1 cellular context compared by ENCODE assay signal in the genomic region with DNA sequence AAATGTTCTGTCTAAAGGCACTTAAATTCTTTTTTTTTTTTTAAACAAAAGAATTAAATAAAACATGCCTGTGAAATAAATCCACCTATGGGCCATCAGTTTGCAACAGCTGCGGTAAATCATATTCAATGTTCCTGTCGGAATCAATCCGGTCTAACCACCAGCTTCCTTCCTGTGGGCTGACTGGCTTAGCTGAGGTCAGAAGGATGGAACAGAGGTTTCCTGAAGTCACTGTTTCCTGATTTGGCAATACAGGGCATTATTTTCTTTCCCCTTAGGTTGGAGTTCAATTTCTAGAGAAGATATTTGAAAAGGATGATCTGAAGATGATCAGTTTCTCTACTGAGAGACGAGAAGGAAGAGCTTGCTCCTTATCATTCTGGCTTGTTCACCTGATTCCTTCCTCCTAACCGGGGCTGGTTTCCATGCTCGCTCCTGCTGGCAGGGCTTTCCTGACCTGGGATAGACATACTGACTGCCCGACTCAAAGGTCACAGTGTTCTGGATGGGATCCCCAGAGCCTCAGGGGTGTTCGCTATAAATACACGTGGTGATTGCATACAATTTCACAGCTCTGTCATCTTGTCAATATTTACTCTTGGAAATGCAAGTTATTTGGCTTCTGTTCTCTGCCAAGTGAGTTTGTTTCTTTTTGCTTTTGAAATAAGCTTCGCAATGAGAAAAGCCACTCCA.
TF ChIP-seq lines count a peak whose summit lies in the region.

No MANE protein-coding gene starts in this region.

TF ChIP-seq in HepG2, 621 proteins besides CTCF, POLR2A, EP300 and RAD21 (continued from another document and continues in another):
- TF ChIP-seq AHDC1 (CRISPR knock-in tag; IDR thresholded peaks at IDR 0.05; ENCODE audit: borderline replicate concordance) (no peak), YEATS4 (CRISPR knock-in tag; IDR thresholded peaks at IDR 0.05; ENCODE audit: borderline replicate concordance) (peak; percentile 31; the same call in 1 of the 2 replicates), POLR2AphosphoS2 (IDR thresholded peaks at IDR 0.05; ENCODE audit: low read depth, low read length) (no peak), SP5 (CRISPR knock-in tag; IDR thresholded peaks at IDR 0.05; ENCODE audit: borderline replicate concordance, low read depth) (no peak), ZNF232 (CRISPR knock-in tag; IDR thresholded peaks at IDR 0.05; ENCODE audit: borderline replicate concordance) (no peak), RFXAP (CRISPR knock-in tag; IDR thresholded peaks at IDR 0.05; ENCODE audit: borderline replicate concordance) (no peak), HDAC1 (CRISPR knock-in tag; IDR thresholded peaks at IDR 0.05) (no peak), ZNF33B (CRISPR knock-in tag; IDR thresholded peaks at IDR 0.05) (no peak), FOSL2 (CRISPR knock-in tag; IDR thresholded peaks at IDR 0.05) (peak; percentile 72), E2F2 (CRISPR knock-in tag; IDR thresholded peaks at IDR 0.05; ENCODE audit: borderline replicate concordance) (no peak), RBFOX2 (IDR thresholded peaks at IDR 0.05; ENCODE audit: low read depth, low read length) (no peak), CBFB (CRISPR knock-in tag; IDR thresholded peaks at IDR 0.05) (no peak), KMT2A (CRISPR knock-in tag; IDR thresholded peaks at IDR 0.05) (0 out of 2 replicates have a peak, but pooled peaks have one; percentile 21), CBX2 (IDR thresholded peaks at IDR 0.05; ENCODE audit: low read depth, low read length) (no peak), CBX2 (CRISPR knock-in tag; IDR thresholded peaks at IDR 0.05; ENCODE audit: low read depth) (no peak), ATF4 (CRISPR knock-in tag; IDR thresholded peaks at IDR 0.05) (peak in 1 of 2 experiments; percentile 86; a peak in 2 of 4 replicates), MEF2D (CRISPR knock-in tag; IDR thresholded peaks at IDR 0.05) (0 out of 2 replicates have a peak, but pooled peaks have one; percentile 49), ZNF878 (CRISPR knock-in tag; IDR thresholded peaks at IDR 0.05) (no peak), NFKB2 (CRISPR knock-in tag; IDR thresholded peaks at IDR 0.05; ENCODE audit: borderline replicate concordance) (no peak), HOXA5 (CRISPR knock-in tag; IDR thresholded peaks at IDR 0.05) (no peak; the same call in 1 of the 2 replicates), MIER2 (CRISPR knock-in tag; IDR thresholded peaks at IDR 0.05) (no peak), RAD51 (IDR thresholded peaks at IDR 0.05; ENCODE audit: borderline replicate concordance) (no peak), KDM5B (CRISPR knock-in tag; IDR thresholded peaks at IDR 0.05; ENCODE audit: borderline replicate concordance) (no peak), ZNF670 (CRISPR knock-in tag; IDR thresholded peaks at IDR 0.05; ENCODE audit: borderline replicate concordance) (no peak), ZNF616 (CRISPR knock-in tag; IDR thresholded peaks at IDR 0.05; ENCODE audit: low read depth) (no peak), ATF7-NPFF (CRISPR knock-in tag; IDR thresholded peaks at IDR 0.05; ENCODE audit: low read depth) (no peak), RORA (CRISPR knock-in tag; IDR thresholded peaks at IDR 0.05) (no peak), NFIB (CRISPR knock-in tag; IDR thresholded peaks at IDR 0.05; ENCODE audit: borderline replicate concordance) (no peak), KMT2B (CRISPR knock-in tag; IDR thresholded peaks at IDR 0.05) (0 out of 2 replicates have a peak, but pooled peaks have one; percentile 20), PHF5A (CRISPR knock-in tag; IDR thresholded peaks at IDR 0.05; ENCODE audit: low read depth, unreplicated experiment) (no peak), FOXC1 (CRISPR knock-in tag; IDR thresholded peaks at IDR 0.05; ENCODE audit: borderline replicate concordance) (no peak), ZNF451 (CRISPR knock-in tag; IDR thresholded peaks at IDR 0.05) (no peak), ELF3 (CRISPR knock-in tag; IDR thresholded peaks at IDR 0.05) (no peak), ZNF644 (CRISPR knock-in tag; IDR thresholded peaks at IDR 0.05; ENCODE audit: low read depth) (0 out of 2 replicates have a peak, but pooled peaks have one; percentile 11), ZNF20 (CRISPR knock-in tag; IDR thresholded peaks at IDR 0.05) (no peak), TFE3 (CRISPR knock-in tag; IDR thresholded peaks at IDR 0.05) (no peak), CREBL2 (CRISPR knock-in tag; IDR thresholded peaks at IDR 0.05; ENCODE audit: borderline replicate concordance) (no peak), HNRNPH1 (optimal IDR thresholded peaks at IDR 0.05; ENCODE audit: low read depth, low read length) (no peak), SRSF4 (IDR thresholded peaks at IDR 0.05; ENCODE audit: low read depth, low read length, poor library complexity, severe bottlenecking) (no peak), FOXA1 (IDR thresholded peaks at IDR 0.05) (no peak), FOXA1 (CRISPR knock-in tag; IDR thresholded peaks at IDR 0.05) (peak; percentile 77), PRMT3 (CRISPR knock-in tag; IDR thresholded peaks at IDR 0.05; ENCODE audit: borderline replicate concordance, low read depth) (no peak), GTF3A (CRISPR knock-in tag; conservative IDR thresholded peaks at IDR 0.05) (no peak), ERF (CRISPR knock-in tag; IDR thresholded peaks at IDR 0.05) (peak; percentile 35; the same call in 1 of the 2 replicates), MBNL3 (CRISPR knock-in tag; conservative IDR thresholded peaks at IDR 0.05) (no peak), ATAD3A (CRISPR knock-in tag; IDR thresholded peaks at IDR 0.05) (no peak), PAF1 (CRISPR knock-in tag; IDR thresholded peaks at IDR 0.05) (no peak), HHEX (CRISPR knock-in tag; IDR thresholded peaks at IDR 0.05) (peak; percentile 44; the same call in 1 of the 2 replicates), ZNF367 (CRISPR knock-in tag; IDR thresholded peaks at IDR 0.05; ENCODE audit: borderline replicate concordance) (no peak), TBL1XR1 (IDR thresholded peaks at IDR 0.05; ENCODE audit: borderline replicate concordance, low read length, partially characterized antibody) (no peak), ARHGAP35 (CRISPR knock-in tag; IDR thresholded peaks at IDR 0.05; ENCODE audit: borderline replicate concordance) (no peak), ZNF562 (CRISPR knock-in tag; IDR thresholded peaks at IDR 0.05; ENCODE audit: borderline replicate concordance) (no peak)
- TF ChIP-seq, protein P1, sequence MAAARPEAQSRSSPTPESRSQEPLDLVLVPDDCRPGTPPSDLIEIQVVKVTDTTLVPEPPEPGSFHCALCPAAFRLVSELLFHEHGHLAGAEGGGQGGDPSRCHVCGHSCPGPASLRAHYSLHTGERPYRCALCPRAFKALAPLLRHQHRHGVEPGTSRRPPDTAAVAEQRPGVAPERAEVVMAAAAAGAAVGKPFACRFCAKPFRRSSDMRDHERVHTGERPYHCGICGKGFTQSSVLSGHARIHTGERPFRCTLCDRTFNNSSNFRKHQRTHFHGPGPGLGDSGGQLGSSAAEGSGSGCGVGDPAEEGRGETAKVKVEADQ (CRISPR knock-in tag; IDR thresholded peaks at IDR 0.05; ENCODE audit: borderline replicate concordance) = no peak
- TF ChIP-seq, protein P2, sequence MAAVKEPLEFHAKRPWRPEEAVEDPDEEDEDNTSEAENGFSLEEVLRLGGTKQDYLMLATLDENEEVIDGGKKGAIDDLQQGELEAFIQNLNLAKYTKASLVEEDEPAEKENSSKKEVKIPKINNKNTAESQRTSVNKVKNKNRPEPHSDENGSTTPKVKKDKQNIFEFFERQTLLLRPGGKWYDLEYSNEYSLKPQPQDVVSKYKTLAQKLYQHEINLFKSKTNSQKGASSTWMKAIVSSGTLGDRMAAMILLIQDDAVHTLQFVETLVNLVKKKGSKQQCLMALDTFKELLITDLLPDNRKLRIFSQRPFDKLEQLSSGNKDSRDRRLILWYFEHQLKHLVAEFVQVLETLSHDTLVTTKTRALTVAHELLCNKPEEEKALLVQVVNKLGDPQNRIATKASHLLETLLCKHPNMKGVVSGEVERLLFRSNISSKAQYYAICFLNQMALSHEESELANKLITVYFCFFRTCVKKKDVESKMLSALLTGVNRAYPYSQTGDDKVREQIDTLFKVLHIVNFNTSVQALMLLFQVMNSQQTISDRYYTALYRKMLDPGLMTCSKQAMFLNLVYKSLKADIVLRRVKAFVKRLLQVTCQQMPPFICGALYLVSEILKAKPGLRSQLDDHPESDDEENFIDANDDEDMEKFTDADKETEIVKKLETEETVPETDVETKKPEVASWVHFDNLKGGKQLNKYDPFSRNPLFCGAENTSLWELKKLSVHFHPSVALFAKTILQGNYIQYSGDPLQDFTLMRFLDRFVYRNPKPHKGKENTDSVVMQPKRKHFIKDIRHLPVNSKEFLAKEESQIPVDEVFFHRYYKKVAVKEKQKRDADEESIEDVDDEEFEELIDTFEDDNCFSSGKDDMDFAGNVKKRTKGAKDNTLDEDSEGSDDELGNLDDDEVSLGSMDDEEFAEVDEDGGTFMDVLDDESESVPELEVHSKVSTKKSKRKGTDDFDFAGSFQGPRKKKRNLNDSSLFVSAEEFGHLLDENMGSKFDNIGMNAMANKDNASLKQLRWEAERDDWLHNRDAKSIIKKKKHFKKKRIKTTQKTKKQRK (IDR thresholded peaks at IDR 0.05; ENCODE audit: low read length) = no peak
